8 cellular contexts compared by ENCODE assay signal in the genomic region with DNA sequence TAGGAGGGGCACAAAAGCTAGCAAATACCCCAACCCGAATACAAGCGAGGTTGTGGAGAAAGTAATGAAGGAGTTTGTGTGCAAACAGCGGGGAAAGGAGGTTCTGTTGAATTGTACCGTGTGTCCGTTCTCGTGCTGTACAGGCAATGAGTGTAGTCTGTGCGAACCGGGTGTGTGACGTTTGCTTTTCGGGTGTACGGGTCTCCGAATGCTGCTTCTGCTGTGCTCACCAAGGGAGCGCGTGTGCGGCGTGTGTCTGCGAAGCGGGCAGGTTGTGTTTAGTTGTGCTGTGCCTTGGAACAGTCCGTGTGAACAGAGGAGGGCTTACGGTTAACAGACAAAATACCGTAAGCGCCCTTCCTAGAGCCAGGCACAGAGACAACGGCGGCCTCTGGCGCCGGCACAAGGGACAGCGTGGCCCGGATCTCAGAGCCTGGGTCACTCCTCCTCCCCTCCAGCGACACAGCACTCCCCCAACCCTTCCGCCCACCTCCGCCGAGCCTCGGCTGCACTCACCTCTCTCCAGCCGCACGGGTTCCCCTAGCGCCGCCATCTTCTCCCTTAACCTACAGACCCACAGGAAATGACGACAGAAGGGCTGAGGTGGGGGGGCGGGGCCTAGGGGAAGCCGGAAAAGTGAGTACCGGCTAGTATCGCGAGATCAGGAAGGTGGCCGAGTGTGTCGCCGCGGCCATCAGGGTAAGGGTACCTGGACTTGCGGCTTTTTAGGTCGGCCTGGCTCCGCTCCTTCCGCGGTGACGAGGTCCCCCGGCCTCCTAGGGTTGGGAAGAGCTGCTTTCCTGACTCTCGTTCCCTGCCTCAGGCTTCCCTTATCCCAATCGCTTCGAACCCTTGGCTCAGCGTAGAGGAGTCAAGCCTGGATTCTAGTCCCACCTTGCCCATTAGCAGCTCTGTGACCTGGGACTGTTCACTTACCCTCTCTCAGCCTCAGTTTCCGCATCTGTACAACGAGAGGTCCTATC. TPM values are rescaled to one million over a fixed set of nuclear protein-coding genes. Genes with fewer than 3 reads are reported as not detected.
A peak's percentile ranks its signal among the peaks of the same experiment; 100 is the strongest.
DNase-seq lines count a peak whose midpoint lies in the region; ATAC-seq and TF ChIP-seq lines count a peak whose summit lies in the region.

A gene with protein sequence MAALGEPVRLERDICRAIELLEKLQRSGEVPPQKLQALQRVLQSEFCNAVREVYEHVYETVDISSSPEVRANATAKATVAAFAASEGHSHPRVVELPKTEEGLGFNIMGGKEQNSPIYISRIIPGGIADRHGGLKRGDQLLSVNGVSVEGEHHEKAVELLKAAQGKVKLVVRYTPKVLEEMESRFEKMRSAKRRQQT (minus strand): TSS at position 570 of the 983 bp plus-strand sequence. CDS start 17 bp downstream, at position 553.

- TF ChIP-seq POLR2A in GM15510 (IDR thresholded peaks at IDR 0.05; ENCODE audit: borderline replicate concordance, extremely low read depth, insufficient read length) = peak; percentile 96

- ATAC-seq in HG02885 (IDR thresholded peaks at IDR 0.05; ENCODE audit: poor library complexity, unreplicated experiment) = peak; percentile 94

- DNase-seq in NCI-H1694 treated with DMSO at 0.1 percent for 48 hours (lab: John Stamatoyannopoulos, UW) = peak; percentile 86
- DNase-seq in T-helper 2 cell = peak; percentile 87 to 96 (median 94)
- peak; percentile 65 to 97 (median 91) for DNase-seq in anterior cingulate cortex (lab: John Stamatoyannopoulos, UW)
- peak; percentile 91 for DNase-seq in hepatic stellate cell (ENCODE audit: low spot score)
- peak; percentile 87 for DNase-seq in renal cortical epithelial cell (ENCODE audit: low read depth)
- DNase-seq in cortex of kidney (lab: John Stamatoyannopoulos, UW) = no peak

RNA-seq across cellular contexts. Expression of the gene that starts here (rescaled TPM):
- 48.8 and 80.7 TPM in 2 replicates for total RNA-seq in renal cortical epithelial cell
